Comparison of ENCODE assay signal across 18 cellular contexts in genomic region chr6:136347847-136348246, GRCh38. TPM values are rescaled to one million over a fixed set of nuclear protein-coding genes. Genes with fewer than 3 reads are reported as not detected.
DNase-seq lines count a peak whose midpoint lies in the region; ATAC-seq, FAIRE-seq and TF ChIP-seq lines count a peak whose summit lies in the region.
"Had no signal": no experiment of that assay in that cellular context is flagged by ENCODE, and none has a peak within 500 bp of the region (broad histone marks: within the 10 kb centered on the region; RNA-seq: fewer than 3 reads in every experiment).

No MANE protein-coding gene starts in this region.

- no peaks in the 10 kb centered on the region for H3K9me3 Mint-ChIP-seq in WTC11
- H3K9me3 Mint-ChIP-seq: immature natural killer cell had no signal

- no peaks in the 10 kb centered on the region for H4K20me1 ChIP-seq in keratinocyte (ENCODE audit: control insufficient read depth, extremely low read depth, insufficient read depth, low read length)

- no peak overlapping the region for H3K4me3 Mint-ChIP-seq in WTC11
- H3K4me3 Mint-ChIP-seq: immature natural killer cell had no signal

- POLR2A ChIA-PET in WTC11 (lab: Charles Lee) = no interaction called here

- peaks cover 25% of the 10 kb centered on the region for H3K4me1 Mint-ChIP-seq in WTC11
- H3K4me1 Mint-ChIP-seq: immature natural killer cell had no signal

- dilution Hi-C loops in keratinocyte (cut with MboI; ENCODE audit: extremely low pct_ligation_motif_present, low sequenced_read_pairs) = no loop called here

- no peak overlapping the region for H3K9ac ChIP-seq in keratinocyte (ENCODE audit: control insufficient read depth, extremely low read depth, insufficient read depth, low read length)

- H3K4me1 ChIP-seq in keratinocyte (ENCODE audit: control insufficient read depth, extremely low read depth, insufficient read depth, low read length) = peaks cover 8% of the 10 kb centered on the region

- H3K4me3 ChIP-seq in keratinocyte (ENCODE audit: control insufficient read depth in 2 of 3, extremely low read depth in 1 of 3, insufficient read depth in 2 of 3, low read depth in 1 of 3, low read length in 3 of 3) = no peak overlapping the region
- H3K4me3 ChIP-seq: MG63 had no signal

- H3K27me3 ChIP-seq in keratinocyte (ENCODE audit: control insufficient read depth, extremely low read depth, insufficient read depth, low read length) = no peaks in the 10 kb centered on the region

- intact Hi-C loops in Right ventricle myocardium inferior (cut with DNase I) = no loop called here

- peaks cover 19% of the 10 kb centered on the region for H3K36me3 Mint-ChIP-seq in WTC11
- H3K36me3 Mint-ChIP-seq: immature natural killer cell had no signal

- H3K27ac ChIP-seq in keratinocyte (ENCODE audit: control insufficient read depth, insufficient read depth, low read length) = peak overlapping the region; percentile 4

- ATAC-seq in WTC11 (no peak), HG03469 (IDR thresholded peaks at IDR 0.05; ENCODE audit: unreplicated experiment) (no peak), Right ventricle myocardium inferior (no peak)
- ATAC-seq: activated CD4-positive, CD25-positive, alpha-beta regulatory T cell treated with anti-CD3 and anti-CD28 coated beads, Interleukin-2, amount 50 U/mL, for 24 hours had no signal

- no peak for FAIRE-seq in keratinocyte (lab: Jason Lieb, UNC)
- FAIRE-seq: endometrium, G401.6, GM12892 had no signal

- no peaks in the 10 kb centered on the region for H3K27me3 Mint-ChIP-seq in WTC11 (ENCODE audit: low read depth)

- peak overlapping the region; percentile 45 for H3K27ac Mint-ChIP-seq in WTC11
- H3K27ac Mint-ChIP-seq: immature natural killer cell had no signal

- no peak overlapping the region for H2AFZ ChIP-seq in keratinocyte (ENCODE audit: control insufficient read depth, low read length)

- no peaks in the 10 kb centered on the region for H3K9me3 ChIP-seq in keratinocyte (ENCODE audit: control insufficient read depth, low read depth, low read length)
- H3K9me3 ChIP-seq: MG63 had no signal

- H3K79me2 ChIP-seq in keratinocyte (ENCODE audit: control insufficient read depth, insufficient read depth, low read length) = no peaks in the 10 kb centered on the region

- TF ChIP-seq CTCF in WTC11 (IDR thresholded peaks at IDR 0.05) = no peak
- TF ChIP-seq CTCF in keratinocyte (optimal IDR thresholded peaks at IDR 0.05 in 1 of 3, IDR thresholded peaks at IDR 0.05 in 1 of 3, conservative IDR thresholded peaks at IDR 0.05 in 1 of 3; ENCODE audit: extremely low read depth in 1 of 3, insufficient read depth in 2 of 3, low read length in 3 of 3) = no peak

- CTCF ChIA-PET in WTC11 (lab: Charles Lee) = no interaction called here

- DNase-seq in AG20443 (ENCODE audit: low spot score) (peak; percentile 59), HT1080 (ENCODE audit: low read depth) (peak; percentile 15), WTC11 (ENCODE audit: low spot score) (no peak), keratinocyte (ENCODE audit: low read depth, low spot score) (no peak), SHP77 treated with DMSO at 0.1 percent for 48 hours (lab: John Stamatoyannopoulos, UW) (no peak), NCI-H2107 (lab: John Stamatoyannopoulos, UW) (no peak), Right ventricle myocardium inferior (ENCODE audit: missing footprints) (no peak)
- DNase-seq: activated gamma-delta T cell treated with Interleukin-2 at 50 U/mL for 16 hours, anterior cingulate cortex, HCEC 1CT, immature natural killer cell, MG63, NCI-H2029 treated with DMSO at 0.1 percent for 48 hours had no signal

- H3K4me2 ChIP-seq in keratinocyte (ENCODE audit: control insufficient read depth, extremely low read depth, insufficient read depth, low read depth, low read length) = peak overlapping the region; percentile 36

- H3K9me1 ChIP-seq in keratinocyte (ENCODE audit: control insufficient read depth, extremely low read depth, insufficient read depth, low read length) = no peaks in the 10 kb centered on the region

- peaks cover 0 to 7% of the 10 kb centered on the region in 2 experiments for H3K36me3 ChIP-seq in keratinocyte (ENCODE audit: control insufficient read depth in 2 of 2, extremely low read depth in 1 of 2, insufficient read depth in 2 of 2, low read length in 2 of 2)
- H3K36me3 ChIP-seq: MG63 had no signal

TF ChIP-seq in WTC11, 78 proteins besides CTCF, POLR2A, EP300 and RAD21:
- TF ChIP-seq E2F5 (CRISPR knock-in tag; IDR thresholded peaks at IDR 0.05) = no peak
- TF ChIP-seq ZNF281 (CRISPR knock-in tag; IDR thresholded peaks at IDR 0.05) = no peak

RNA-seq across cellular contexts. Expression of gene BCLAF1, which starts 58.2 kb away (rescaled TPM):
- 99.0 and 109 TPM in 2 replicates for total RNA-seq in HT1080 (2014; rRNA removed; shearing (Covaris generic))
- polyA plus RNA-seq in HT1080 (2015; cell fraction: cytosol; rRNA removed) = 45.7 and 55.3 TPM in 2 replicates
- 172 and 174 TPM in 2 replicates for polyA plus RNA-seq in HT1080 (2015; cell fraction: nucleus; rRNA removed)
- total RNA-seq in WTC11 (2021) = 147 to 184 TPM (median 162 TPM) in 3 replicates
- 50.7 to 80.3 TPM (median 54.3 TPM) in 3 replicates for polyA plus RNA-seq in keratinocyte
- polyA plus RNA-seq in keratinocyte (2011; ENCODE audit: low read depth) = 104 TPM
- 30.6 and 53.0 TPM in 2 replicates for polyA plus RNA-seq in keratinocyte (2011; cell fraction: cytosol; rRNA removed)
- polyA plus RNA-seq in keratinocyte (2011; cell fraction: nucleus; rRNA removed) = 75.5 and 112 TPM in 2 replicates
- polyA plus RNA-seq in keratinocyte (2012; ENCODE audit: low replicate concordance) = 32.6 and 72.3 TPM in 2 replicates
- polyA minus RNA-seq in keratinocyte = 27.0 to 109 TPM (median 65.1 TPM) in 3 replicates
- polyA minus RNA-seq in keratinocyte (2011; cell fraction: cytosol; rRNA and poly(A)+ RNA removed) = 50.8 TPM
- 54.9 and 94.1 TPM in 2 replicates for polyA minus RNA-seq in keratinocyte (2011; cell fraction: nucleus; rRNA and poly(A)+ RNA removed)
- total RNA-seq in Right ventricle myocardium inferior = 61.0 TPM

Comparison
In these comparisons a context has a peak if more than half of its experiments do, and no peak if none do; other contexts are left out.
1. DNase-seq: peak in AG20443 (single experiment) and HT1080 (single experiment); none in WTC11 (single experiment), keratinocyte (single experiment), SHP77 treated with DMSO at 0.1 percent for 48 hours (single experiment), NCI-H2107 (single experiment) and Right ventricle myocardium inferior (single experiment).